In genomic region chr20:16701296-16701695, GRCh38 we compare ENCODE assay signal across 9 cellular contexts. TPM values are rescaled to one million over a fixed set of nuclear protein-coding genes. Genes with fewer than 3 reads are reported as not detected.
DNase-seq lines count a peak whose midpoint lies in the region; ATAC-seq and TF ChIP-seq lines count a peak whose summit lies in the region.
"Had no signal": no experiment of that assay in that cellular context is flagged by ENCODE, and none has a peak within 500 bp of the region (broad histone marks: within the 10 kb centered on the region; RNA-seq: fewer than 3 reads in every experiment).

No MANE protein-coding gene starts in this region.

- intact Hi-C loops in cardiac septum (cut with DNase I), result no loop called here

- DNase-seq in AG09309 (ENCODE audit: low read depth) (no peak), GM12865 (ENCODE audit: low read depth) (peak; percentile 44), MV-4-11 (lab: John Stamatoyannopoulos, UW) (peak; percentile 25), choroid plexus epithelial cell (ENCODE audit: low read depth) (peak; percentile 18), middle frontal gyrus (ENCODE audit: extremely low spot score, low spot score) (no peak), cardiac septum (ENCODE audit: low spot score) (no peak)
- DNase-seq in stimulated activated naive CD8-positive, alpha-beta T cell treated with anti-CD3 and anti-CD28 coated beads, Interleukin-15, Interleukin-2, amounts not matched to agents 100 U/mL and 50 U/mL, for 24 hours, result peak; percentile 9

- peak; percentile 61 for ATAC-seq in stimulated activated naive CD8-positive, alpha-beta T cell treated with anti-CD3 and anti-CD28 coated beads, Interleukin-15, Interleukin-2, amounts not matched to agents 100 U/mL and 50 U/mL, for 24 hours
- no peak for ATAC-seq in esophagus mucosa

- H3K4me3 ChIP-seq in AG09309 (ENCODE audit: control insufficient read depth, low read depth, low read length) (no peak overlapping the region), GM12865 (ENCODE audit: low read depth, low read length) (no peak overlapping the region), choroid plexus epithelial cell (ENCODE audit: low read depth, low read length) (no peak overlapping the region)

- TF ChIP-seq CTCF in AG09309 (IDR thresholded peaks at IDR 0.05; ENCODE audit: control insufficient read depth, insufficient read depth, low read depth, low read length, missing control alignments) (peak; percentile 26), GM12865 (IDR thresholded peaks at IDR 0.05; ENCODE audit: insufficient read depth, low read depth, low read length, missing control alignments) (peak; percentile 42), choroid plexus epithelial cell (conservative IDR thresholded peaks at IDR 0.05; ENCODE audit: low read depth, low read length) (peak; percentile 32)

RNA-seq across cellular contexts. Expression of gene SNRPB2, which starts 28.5 kb away (rescaled TPM):
- total RNA-seq in esophagus mucosa (27.3 TPM), cardiac septum (27.7 TPM)

RNA-seq across cellular contexts. Expression of gene OTOR, which starts 46.9 kb away (rescaled TPM):
- not detected for total RNA-seq in esophagus mucosa
- not detected for total RNA-seq in cardiac septum
- total RNA-seq: pulmonary artery endothelial cell had no signal

Comparison
In these comparisons a context has a peak if more than half of its experiments do, and no peak if none do; other contexts are left out.
1. DNase-seq: peak in GM12865 (single experiment), MV-4-11 (single experiment), choroid plexus epithelial cell (single experiment) and stimulated activated naive CD8-positive, alpha-beta T cell treated with anti-CD3 and anti-CD28 coated beads, Interleukin-15, Interleukin-2, amounts not matched to agents 100 U/mL and 50 U/mL, for 24 hours (single experiment); none in AG09309 (single experiment), middle frontal gyrus (single experiment) and cardiac septum (single experiment).
2. Peak in every context shown above with its lines, with median percentiles within 50 percentile points of each other: CTCF ChIP-seq.